ENCODE assay signal across 8 cellular contexts in the genomic region with DNA sequence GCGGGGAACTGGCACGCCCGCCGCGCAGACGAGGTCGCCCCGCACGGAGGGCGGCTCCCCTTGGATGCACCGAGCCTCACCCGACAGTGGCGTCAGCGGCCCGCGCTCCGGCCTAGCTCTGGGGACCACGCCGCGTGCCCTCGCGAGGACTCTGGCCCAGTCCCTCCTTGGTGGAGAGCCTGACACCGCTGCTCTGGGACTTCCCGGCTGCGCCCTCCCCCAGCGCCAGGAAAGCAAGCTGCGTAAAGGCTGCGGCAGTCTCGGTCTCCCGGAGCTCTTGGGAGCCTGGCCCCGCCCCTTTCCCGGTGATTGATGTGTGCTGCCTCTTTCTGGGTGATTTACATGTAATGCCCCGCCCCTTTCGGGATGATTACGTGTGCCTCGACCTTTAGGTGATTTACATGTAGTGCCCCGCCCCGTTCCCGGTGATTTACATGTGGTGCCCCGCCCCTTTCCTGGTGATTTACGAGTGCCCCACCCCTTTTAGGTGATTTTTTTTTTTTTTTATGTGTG. TPM values are rescaled to one million over a fixed set of nuclear protein-coding genes. Genes with fewer than 3 reads are reported as not detected.
DNase-seq lines count a peak whose midpoint lies in the region; ATAC-seq, FAIRE-seq and TF ChIP-seq lines count a peak whose summit lies in the region.

A gene (minus strand): TSS at position 248 of the 513 bp plus-strand sequence. CDS start 252 bp downstream, outside the sequence.

- 0% methylated on average over 39 to 41 of the region's 41 CpGs for WGBS in pancreas, 2 donors

- peaks cover 24% of the 10 kb centered on the region; the same call in 1 of the 2 replicates for H3F3A ChIP-seq in SU-DHL-6 (ENCODE audit: insufficient read depth)

- peaks cover 26 to 53% (median 38%) of the 10 kb centered on the region in 3 donors for H3K4me1 ChIP-seq in pancreas
- peaks cover 6 to 40% (median 27%) of the 10 kb centered on the region in 4 donors for H3K4me1 ChIP-seq in tibial artery

- H3K79me2 ChIP-seq in SU-DHL-6 (ENCODE audit: insufficient read depth, low read length), result no peaks in the 10 kb centered on the region

- H4K20me1 ChIP-seq in SU-DHL-6 (ENCODE audit: low read depth, low read length), result no peaks in the 10 kb centered on the region; the same call in 1 of the 2 replicates

- H3K36me3 ChIP-seq in SU-DHL-6 (ENCODE audit: low read length) (0 out of 2 replicates have a peak, but pooled peaks cover 3% of the 10 kb centered on the region), pancreas (peaks cover 0 to 36% (median 19%) of the 10 kb centered on the region in 3 donors), tibial artery (peaks cover 28 to 36% (median 30%) of the 10 kb centered on the region in 3 donors)

- peak within 1 kb of the TSS; percentile 81 for H3K27ac ChIP-seq in SU-DHL-6 (ENCODE audit: low read depth, low read length)
- H3K27ac ChIP-seq in pancreas, result peak within 1 kb of the TSS; percentile 97 to 99 (median 99)
- peak within 1 kb of the TSS; percentile 92 to 99 for H3K27ac ChIP-seq in tibial artery

- FAIRE-seq in pancreas (lab: Jason Lieb, UNC), result peak; percentile 92

- TF ChIP-seq CTCF in GM10266 (IDR thresholded peaks at IDR 0.05; ENCODE audit: control insufficient read depth, insufficient read depth, low read depth, missing control alignments) (no peak), SU-DHL-6 (IDR thresholded peaks at IDR 0.05; ENCODE audit: insufficient read depth, low read length, poor library complexity, severe bottlenecking) (no peak), pancreas (IDR thresholded peaks at IDR 0.05) (no peak), tibial artery (IDR thresholded peaks at IDR 0.05) (no peak)

- H3K36me3 Mint-ChIP-seq in activated naive CD8-positive, alpha-beta T cell treated with anti-CD3 and anti-CD28 coated beads, Interleukin-2, amount 50 U/mL, for 24 hours (ENCODE audit: low read depth), result peaks cover 14% of the 10 kb centered on the region

- peaks cover 19% of the 10 kb centered on the region for H3K27me3 Mint-ChIP-seq in activated naive CD8-positive, alpha-beta T cell treated with anti-CD3 and anti-CD28 coated beads, Interleukin-2, amount 50 U/mL, for 24 hours

- H3K4me3 ChIP-seq in SU-DHL-6 (ENCODE audit: insufficient read depth, low read length, poor library complexity, severe bottlenecking) (peak within 1 kb of the TSS; percentile 66), pancreas (peak within 1 kb of the TSS; percentile 38 to 61 (median 56)), tibial artery (peak within 1 kb of the TSS; percentile 62 to 85)

- ATAC-seq in HG02571 (IDR thresholded peaks at IDR 0.05; ENCODE audit: unreplicated experiment), result peak; percentile 55
- peak; percentile 68 for ATAC-seq in activated naive CD8-positive, alpha-beta T cell treated with anti-CD3 and anti-CD28 coated beads, Interleukin-2, amount 50 U/mL, for 24 hours
- peak; percentile 71 for ATAC-seq in Right ventricle myocardium superior (ENCODE audit: poor library complexity)
- ATAC-seq in pancreas, result peak; percentile 57 to 74 (median 64)

- peaks cover 35% of the 10 kb centered on the region for H3K4me1 Mint-ChIP-seq in activated naive CD8-positive, alpha-beta T cell treated with anti-CD3 and anti-CD28 coated beads, Interleukin-2, amount 50 U/mL, for 24 hours

- H3K4me2 ChIP-seq in SU-DHL-6 (ENCODE audit: low read depth, low read length, poor library complexity, severe bottlenecking), result peak within 1 kb of the TSS; percentile 77

- H3K9me3 ChIP-seq in SU-DHL-6 (ENCODE audit: insufficient read depth, low read length) (no peaks in the 10 kb centered on the region), pancreas (no peaks in the 10 kb centered on the region), tibial artery (no peaks in the 10 kb centered on the region)

- no peaks in the 10 kb centered on the region for H3K27me3 ChIP-seq in SU-DHL-6 (ENCODE audit: low read length)
- no peaks in the 10 kb centered on the region for H3K27me3 ChIP-seq in pancreas
- no peaks in the 10 kb centered on the region for H3K27me3 ChIP-seq in tibial artery

- H3K4me3 Mint-ChIP-seq in activated naive CD8-positive, alpha-beta T cell treated with anti-CD3 and anti-CD28 coated beads, Interleukin-2, amount 50 U/mL, for 24 hours, result peak within 1 kb of the TSS; percentile 78

- H3K27ac Mint-ChIP-seq in activated naive CD8-positive, alpha-beta T cell treated with anti-CD3 and anti-CD28 coated beads, Interleukin-2, amount 50 U/mL, for 24 hours, result peak within 1 kb of the TSS; percentile 80

- H3K9me3 Mint-ChIP-seq in activated naive CD8-positive, alpha-beta T cell treated with anti-CD3 and anti-CD28 coated beads, Interleukin-2, amount 50 U/mL, for 24 hours, result no peaks in the 10 kb centered on the region

- DNase-seq in GM10266 (ENCODE audit: extremely low spot score) (peak; percentile 97), NCI-H1048 (lab: John Stamatoyannopoulos, UW) (peak; percentile 97), Right ventricle myocardium superior (peak; percentile 99), pancreas (peak; percentile 96 to 100 (median 99)), tibial artery (peak; percentile 99 to 100)
- peak; percentile 98 for DNase-seq in activated naive CD8-positive, alpha-beta T cell treated with anti-CD3 and anti-CD28 coated beads, Interleukin-2, amount 50 U/mL, for 24 hours

- intact Hi-C loops in Right ventricle myocardium superior (cut with DNase I) (no loop called here), pancreas (cut with DNase I) (no loop called here), tibial artery (cut with DNase I; ENCODE audit: low total_unique reads) (no loop called here)

- H3K9ac ChIP-seq in SU-DHL-6 (ENCODE audit: low read length), result peak within 1 kb of the TSS; percentile 57

- H3K9me2 ChIP-seq in SU-DHL-6 (replicated peaks; ENCODE audit: insufficient read depth, low read length), result no peaks in the 10 kb centered on the region

- peak within 1 kb of the TSS; percentile 90 for H2AFZ ChIP-seq in SU-DHL-6 (ENCODE audit: low read depth, low read length, severe bottlenecking)

RNA-seq across cellular contexts. Expression of the gene that starts here (rescaled TPM):
- total RNA-seq in Right ventricle myocardium superior (1.1 TPM), pancreas (10 to 100 TPM in 5 of 6 donors, 1 to 10 TPM in 1; 8.6 to 23.4 (median 16.9) TPM)
- 10 to 100 TPM in 1 of 2 donors, 1 to 10 TPM in 1; 4.2 to 12.1 TPM for polyA plus RNA-seq in pancreas

Comparison
In these comparisons a context has a peak if more than half of its experiments do, and no peak if none do; other contexts are left out.
1. Peak in every context shown above with its lines: DNase-seq, ATAC-seq, H3K4me3 ChIP-seq and H3K27ac ChIP-seq.